8 cellular contexts compared by ENCODE assay signal in genomic region chr10:97072851-97073665, GRCh38.
DNase-seq lines count a peak whose midpoint lies in the region; ATAC-seq and TF ChIP-seq lines count a peak whose summit lies in the region.

No MANE protein-coding gene starts in this region.

- H4K20me1 ChIP-seq in KMS-11 (ENCODE audit: insufficient read depth) (no peaks in the 10 kb centered on the region), osteoblast (ENCODE audit: insufficient read depth, low read length) (no peaks in the 10 kb centered on the region)

- H3K4me1 ChIP-seq in KMS-11 (ENCODE audit: low read depth, poor library complexity, severe bottlenecking) = no peaks in the 10 kb centered on the region
- no peaks in the 10 kb centered on the region for H3K4me1 ChIP-seq in RWPE2 (ENCODE audit: insufficient read depth, poor library complexity, severe bottlenecking)
- no peaks in the 10 kb centered on the region for H3K4me1 ChIP-seq in osteoblast (ENCODE audit: insufficient read depth, low read length)
- no peaks in the 10 kb centered on the region for H3K4me1 ChIP-seq in thyroid gland

- H3K4me2 ChIP-seq in KMS-11 (no peak overlapping the region), osteoblast (ENCODE audit: insufficient read depth, low read length) (no peak overlapping the region)

- H3K27ac ChIP-seq in KMS-11 (no peak overlapping the region), RWPE2 (ENCODE audit: poor library complexity, severe bottlenecking) (no peak overlapping the region), osteoblast (ENCODE audit: low read depth, low read length) (no peak overlapping the region), thyroid gland (no peak overlapping the region)

- H3K9me3 ChIP-seq in RWPE2 (ENCODE audit: severe bottlenecking) (no peaks in the 10 kb centered on the region), osteoblast (ENCODE audit: low read depth, low read length) (peaks cover 6% of the 10 kb centered on the region), thyroid gland (no peaks in the 10 kb centered on the region)

- H2AFZ ChIP-seq in KMS-11 (ENCODE audit: low read depth) (no peak overlapping the region), osteoblast (ENCODE audit: low read length) (no peak overlapping the region)

- H3K4me3 ChIP-seq in KMS-11 (IDR thresholded peaks at IDR 0.05; ENCODE audit: insufficient read depth, low read depth, low read length) (no peak overlapping the region), RWPE2 (ENCODE audit: severe bottlenecking) (no peak overlapping the region), osteoblast (ENCODE audit: insufficient read depth, low read length) (no peak overlapping the region), thyroid gland (replicated peaks in 1 of 3) (no peak overlapping the region)

- H3K79me2 ChIP-seq in KMS-11 (ENCODE audit: insufficient read depth, low read depth) (no peaks in the 10 kb centered on the region), osteoblast (ENCODE audit: insufficient read depth, low read length) (no peaks in the 10 kb centered on the region)

- H3K9ac ChIP-seq in KMS-11 = no peak overlapping the region

- ATAC-seq in RWPE2 (ENCODE audit: low read depth) = peak; percentile 73
- ATAC-seq in GM18502 (IDR thresholded peaks at IDR 0.05; ENCODE audit: poor library complexity, unreplicated experiment) = no peak

- peaks cover 2% of the 10 kb centered on the region; the same call in 1 of the 2 replicates for H3K27me3 ChIP-seq in KMS-11 (ENCODE audit: insufficient read depth, low read depth)
- H3K27me3 ChIP-seq in RWPE2 (ENCODE audit: insufficient read depth, poor library complexity, severe bottlenecking) = no peaks in the 10 kb centered on the region
- peaks cover 10% of the 10 kb centered on the region for H3K27me3 ChIP-seq in osteoblast (ENCODE audit: insufficient read depth, low read length)
- H3K27me3 ChIP-seq in thyroid gland = no peaks in the 10 kb centered on the region

- TF ChIP-seq CTCF in KMS-11 (conservative IDR thresholded peaks at IDR 0.05; ENCODE audit: low read depth, low read length) (peak; percentile 91), RWPE2 (IDR thresholded peaks at IDR 0.05; ENCODE audit: poor library complexity, severe bottlenecking) (peak; percentile 88), osteoblast (IDR thresholded peaks at IDR 0.05; ENCODE audit: extremely low read depth, low read depth, low read length) (peak; percentile 97), thyroid gland (IDR thresholded peaks at IDR 0.05) (peak; percentile 65 to 96 (median 78))

- 43 to 46% methylated on average over 21 of the region's 21 CpGs for WGBS in thyroid gland, 2 donors

- DNase-seq in ELR (ENCODE audit: low read depth) = peak; percentile 78
- no peak for DNase-seq in RWPE2 (ENCODE audit: low spot score)
- DNase-seq in activated T-helper 9 cell treated with anti-CD3 and anti-CD28 coated beads, Interleukin-2, amount 50 U/mL, for 16 hours (ENCODE audit: low read depth) = peak; percentile 58
- peak; percentile 48 for DNase-seq in foreskin melanocyte
- DNase-seq in osteoblast (ENCODE audit: insufficient read length, low spot score, missing footprints) = peak; percentile 97
- peak; percentile 81 to 85 for DNase-seq in thyroid gland

- H3K36me3 ChIP-seq in KMS-11 (ENCODE audit: insufficient read depth) = no peaks in the 10 kb centered on the region
- no peaks in the 10 kb centered on the region for H3K36me3 ChIP-seq in RWPE2 (ENCODE audit: low read depth)
- H3K36me3 ChIP-seq in osteoblast (ENCODE audit: insufficient read depth, low read length) = no peaks in the 10 kb centered on the region
- no peaks in the 10 kb centered on the region for H3K36me3 ChIP-seq in thyroid gland

- TF ChIP-seq POLR2A in thyroid gland (IDR thresholded peaks at IDR 0.05) = no peak

- intact Hi-C loops in thyroid gland (cut with DNase I) = loop anchor here (5.0 kb wide), 1 partner anchor 139 kb away; no protein-coding TSS in a partner anchor
